Comparison of ENCODE assay signal across 11 cellular contexts in the genomic region with DNA sequence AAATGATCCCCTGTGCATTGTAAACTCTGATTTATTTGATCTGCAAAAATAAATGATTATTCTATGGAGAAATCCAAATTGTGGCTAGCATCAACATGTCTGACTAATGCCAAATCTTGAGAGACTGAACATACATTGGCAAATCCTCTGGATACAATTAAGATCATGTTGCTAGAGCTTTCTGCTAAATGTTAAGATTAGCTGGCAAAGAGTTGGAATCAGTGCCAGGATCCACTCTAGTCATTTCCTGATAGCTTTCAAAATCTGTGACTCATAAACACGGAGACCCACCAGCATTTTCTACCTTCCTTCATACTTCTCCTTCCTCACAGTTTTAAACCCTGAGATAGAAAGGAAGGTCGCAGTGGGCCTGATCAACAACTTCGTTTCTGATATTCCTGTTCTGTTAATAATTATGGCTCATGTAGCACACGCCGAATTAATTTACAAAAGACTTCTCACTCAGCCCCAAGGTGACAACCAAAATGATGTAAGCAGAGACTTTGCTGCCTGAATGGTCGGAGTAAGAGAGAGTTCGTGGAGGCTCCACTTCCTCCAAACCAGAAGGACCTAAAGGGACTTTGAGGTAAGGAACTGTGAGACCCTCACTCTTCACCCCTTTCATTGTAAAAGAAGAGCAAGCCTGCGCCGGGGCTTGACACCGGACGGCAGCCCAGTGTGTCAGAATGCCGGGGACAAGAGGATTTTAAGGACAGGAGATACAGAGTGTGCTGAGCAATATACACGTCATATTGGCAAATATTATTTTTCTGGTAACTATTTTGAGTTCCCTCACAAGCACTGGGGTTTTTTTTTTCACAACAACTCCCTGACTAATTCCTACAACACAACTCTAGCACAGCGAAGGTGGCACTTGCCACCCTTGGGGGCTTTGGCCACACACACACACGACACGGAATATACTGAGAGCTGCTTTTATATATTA. TPM values are rescaled to one million over a fixed set of nuclear protein-coding genes. Genes with fewer than 3 reads are reported as not detected.
DNase-seq lines count a peak whose midpoint lies in the region; ATAC-seq and TF ChIP-seq lines count a peak whose summit lies in the region.
"Had no signal": no experiment of that assay in that cellular context is flagged by ENCODE, and none has a peak within 500 bp of the region (broad histone marks: within the 10 kb centered on the region; RNA-seq: fewer than 3 reads in every experiment).

No MANE protein-coding gene starts in this region.

- H3K4me3 Mint-ChIP-seq in CD8-positive, alpha-beta T cell: no peak overlapping the region

- H3K27ac Mint-ChIP-seq in CD8-positive, alpha-beta T cell: no peak overlapping the region

- H3K27me3 Mint-ChIP-seq in CD8-positive, alpha-beta T cell (ENCODE audit: low read depth): peaks cover 10% of the 10 kb centered on the region

- H3K27me3 ChIP-seq in brain microvascular endothelial cell (replicated peaks): no peaks in the 10 kb centered on the region
- no peaks in the 10 kb centered on the region for H3K27me3 ChIP-seq in left lung
- no peaks in the 10 kb centered on the region for H3K27me3 ChIP-seq in CD8-positive, alpha-beta T cell (ENCODE audit: insufficient read depth, low read length)

- DNase-seq in AG08395 (ENCODE audit: low spot score): peak; percentile 87
- peak; percentile 94 for DNase-seq in HT1080 (ENCODE audit: low read depth)
- peak; percentile 77 for DNase-seq in brain microvascular endothelial cell
- DNase-seq in left lung: no peak
- no peak for DNase-seq in cortex of kidney (lab: John Stamatoyannopoulos, UW)
- DNase-seq in cerebellum (ENCODE audit: low spot score): no peak
- DNase-seq in CD8-positive, alpha-beta T cell: no peak
- DNase-seq: activated T-cell treated with anti-CD3 and anti-CD28 coated beads for 4 hours, NCI-H1417 had no signal

- CTCF ChIA-PET in CD8-positive, alpha-beta T cell (lab: Charles Lee): interaction anchor here (0.6 kb wide), 1 partner anchor 111 kb away, joined by 3 read pairs; no protein-coding TSS in a partner anchor

- H3K4me1 ChIP-seq in left lung: peaks cover 9% of the 10 kb centered on the region in 2 donors
- no peaks in the 10 kb centered on the region for H3K4me1 ChIP-seq in CD8-positive, alpha-beta T cell (ENCODE audit: insufficient read depth, low read length)

- H3K36me3 ChIP-seq in brain microvascular endothelial cell (replicated peaks): no peaks in the 10 kb centered on the region
- no peaks in the 10 kb centered on the region for H3K36me3 ChIP-seq in left lung
- no peaks in the 10 kb centered on the region for H3K36me3 ChIP-seq in CD8-positive, alpha-beta T cell (ENCODE audit: insufficient read depth, low read length)

- H3K4me1 Mint-ChIP-seq in CD8-positive, alpha-beta T cell (ENCODE audit: low read depth): no peaks in the 10 kb centered on the region

- H3K9me3 Mint-ChIP-seq in CD8-positive, alpha-beta T cell: no peaks in the 10 kb centered on the region

- H3K36me3 Mint-ChIP-seq in CD8-positive, alpha-beta T cell: no peaks in the 10 kb centered on the region

- peak overlapping the region; percentile 86 for H3K27ac ChIP-seq in brain microvascular endothelial cell
- peak overlapping the region; percentile 7 to 66 for H3K27ac ChIP-seq in left lung
- H3K27ac ChIP-seq in CD8-positive, alpha-beta T cell (ENCODE audit: low read depth, low read length): no peak overlapping the region

- peak; percentile 76 for ATAC-seq in left lung
- no peak for ATAC-seq in GM18498 (IDR thresholded peaks at IDR 0.05; ENCODE audit: unreplicated experiment)
- ATAC-seq in CD8-positive, alpha-beta T cell: no peak

- H3K9me3 ChIP-seq in left lung: no peaks in the 10 kb centered on the region
- no peaks in the 10 kb centered on the region for H3K9me3 ChIP-seq in CD8-positive, alpha-beta T cell (ENCODE audit: low read length)

- POLR2A ChIA-PET in CD8-positive, alpha-beta T cell (lab: Charles Lee): no interaction called here

- intact Hi-C loops in left lung (cut with DNase I): no loop called here
- intact Hi-C loops in CD8-positive, alpha-beta T cell (cut with DNase I, micrococcal nuclease): no loop called here

- H3K4me3 ChIP-seq in brain microvascular endothelial cell (ENCODE audit: low read depth, low read length): peak overlapping the region; percentile 7
- H3K4me3 ChIP-seq in left lung: no peak overlapping the region
- H3K4me3 ChIP-seq in CD8-positive, alpha-beta T cell (ENCODE audit: low read depth, low read length): no peak overlapping the region
- H3K4me3 ChIP-seq: skin epidermis had no signal

- TF ChIP-seq CTCF in brain microvascular endothelial cell (IDR thresholded peaks at IDR 0.05; ENCODE audit: low read depth, low read length, missing control alignments): no peak
- no peak for TF ChIP-seq CTCF in left lung (IDR thresholded peaks at IDR 0.05)
- no peak for TF ChIP-seq CTCF in CD8-positive, alpha-beta T cell (IDR thresholded peaks at IDR 0.05)

- in situ Hi-C loops in brain microvascular endothelial cell (cut with HindIII; ENCODE audit: low pct_ligation_motif_present, low sequenced_read_pairs): no loop called here

RNA-seq across cellular contexts. Expression of gene SERPINH1, which starts 42.0 kb away (rescaled TPM):
- 241 and 271 TPM in 2 replicates for total RNA-seq in HT1080 (2014; rRNA removed; shearing (Covaris generic))
- polyA plus RNA-seq in HT1080 (2015; cell fraction: cytosol; rRNA removed): 297 and 311 TPM in 2 replicates
- polyA plus RNA-seq in HT1080 (2015; cell fraction: nucleus; rRNA removed): 623 and 661 TPM in 2 replicates
- total RNA-seq in left lung: 100 to 1,000 TPM; 358 to 516 TPM
- 57.0 TPM for total RNA-seq in cerebellum
- 1 to 10 TPM; 2.1 to 2.4 TPM for total RNA-seq in CD8-positive, alpha-beta T cell

Comparison
In these comparisons a context has a peak if more than half of its experiments do, and no peak if none do; other contexts are left out.
1. DNase-seq: peak in AG08395 (single experiment), HT1080 (single experiment) and brain microvascular endothelial cell (single experiment); none in left lung (0 of 2), cortex of kidney (single experiment), cerebellum (single experiment) and CD8-positive, alpha-beta T cell (0 of 7).
2. RNA of gene SERPINH1, which starts 42.0 kb away (total RNA-seq): 358 to 516 TPM in left lung, 241 to 271 TPM in HT1080 and 57.0 TPM in cerebellum (single experiment); 2.1 to 2.4 TPM in CD8-positive, alpha-beta T cell; every median in the first group is over 10 times any median in the second.